14 cellular contexts compared by ENCODE assay signal in genomic region chr6:168301648-168302398, GRCh38. TPM values are rescaled to one million over a fixed set of nuclear protein-coding genes. Genes with fewer than 3 reads are reported as not detected.
A peak's percentile ranks its signal among the peaks of the same experiment; 100 is the strongest.
DNase-seq lines count a peak whose midpoint lies in the region; ATAC-seq, FAIRE-seq and TF ChIP-seq lines count a peak whose summit lies in the region.
"Had no signal": no experiment of that assay in that cellular context is flagged by ENCODE, and none has a peak within 500 bp of the region (broad histone marks: within the 10 kb centered on the region; RNA-seq: fewer than 3 reads in every experiment).

No MANE protein-coding gene starts in this region.

- POLR2A ChIA-PET in HEK293 (lab: Yijun Ruan, JAX): no interaction called here

- H3K27me3 Mint-ChIP-seq in stimulated activated naive B cell treated with anti-CD40 and anti-IgM and Interleukin-4, amounts not matched to agents 10 μg/mL and 1 μg/mL and 100 μg/mL, for 72 hours: peaks cover 5% of the 10 kb centered on the region in 2 donors
- H3K27me3 Mint-ChIP-seq in activated T-helper 2 cell treated with anti-CD3 and anti-CD28 coated beads, Interferon-gamma antibody, Interleukin-2, Interleukin-4, amounts not matched to agents 10 μg/mL and 5 μg/mL and 100 μg/mL, durations not matched to agents 14 hours and 24 hours and 36 hours (ENCODE audit: low read depth): peaks cover 2% of the 10 kb centered on the region

- DNase-seq in NCI-H510A treated with DMSO at 0.1 percent for 48 hours (lab: John Stamatoyannopoulos, UW) (peak; percentile 66), iPS-NIHi7 (ENCODE audit: extremely low spot score) (peak; percentile 47), renal cortical epithelial cell (ENCODE audit: low read depth) (peak; percentile 87), D721Med (ENCODE audit: insufficient read length, low spot score) (no peak)
- DNase-seq in stimulated activated naive B cell treated with anti-CD40 and anti-IgM and Interleukin-4, amounts not matched to agents 10 μg/mL and 1 μg/mL and 100 μg/mL, for 72 hours: no peak
- no peak for DNase-seq in activated T-helper 2 cell treated with anti-CD3 and anti-CD28 coated beads, Interferon-gamma antibody, Interleukin-2, Interleukin-4, amounts not matched to agents 10 μg/mL and 5 μg/mL and 100 μg/mL, durations not matched to agents 14 hours and 24 hours and 36 hours (ENCODE audit: low spot score)
- DNase-seq: CD4-positive, alpha-beta memory T cell; gastrocnemius medialis; NCI-H1694 had no signal

- H3K9me3 Mint-ChIP-seq in stimulated activated naive B cell treated with anti-CD40 and anti-IgM and Interleukin-4, amounts not matched to agents 10 μg/mL and 1 μg/mL and 100 μg/mL, for 72 hours: no peaks in the 10 kb centered on the region
- no peaks in the 10 kb centered on the region for H3K9me3 Mint-ChIP-seq in activated T-helper 2 cell treated with anti-CD3 and anti-CD28 coated beads, Interferon-gamma antibody, Interleukin-2, Interleukin-4, amounts not matched to agents 10 μg/mL and 5 μg/mL and 100 μg/mL, durations not matched to agents 14 hours and 24 hours and 36 hours
- H3K9me3 Mint-ChIP-seq: CD4-positive, alpha-beta memory T cell had no signal

- H3K4me3 Mint-ChIP-seq in stimulated activated naive B cell treated with anti-CD40 and anti-IgM and Interleukin-4, amounts not matched to agents 10 μg/mL and 1 μg/mL and 100 μg/mL, for 72 hours: no peak overlapping the region
- H3K4me3 Mint-ChIP-seq in activated T-helper 2 cell treated with anti-CD3 and anti-CD28 coated beads, Interferon-gamma antibody, Interleukin-2, Interleukin-4, amounts not matched to agents 10 μg/mL and 5 μg/mL and 100 μg/mL, durations not matched to agents 14 hours and 24 hours and 36 hours (ENCODE audit: low read depth): no peak overlapping the region
- H3K4me3 Mint-ChIP-seq: CD4-positive, alpha-beta memory T cell had no signal

- no peak overlapping the region for H3K27ac Mint-ChIP-seq in stimulated activated naive B cell treated with anti-CD40 and anti-IgM and Interleukin-4, amounts not matched to agents 10 μg/mL and 1 μg/mL and 100 μg/mL, for 72 hours
- H3K27ac Mint-ChIP-seq in activated T-helper 2 cell treated with anti-CD3 and anti-CD28 coated beads, Interferon-gamma antibody, Interleukin-2, Interleukin-4, amounts not matched to agents 10 μg/mL and 5 μg/mL and 100 μg/mL, durations not matched to agents 14 hours and 24 hours and 36 hours: no peak overlapping the region
- H3K27ac Mint-ChIP-seq: CD4-positive, alpha-beta memory T cell had no signal

- peaks cover 7% of the 10 kb centered on the region; the same call in 1 of the 2 replicates for H3K4me1 ChIP-seq in HEK293 (ENCODE audit: control insufficient read depth, insufficient read depth, low read length)
- H3K4me1 ChIP-seq: gastrocnemius medialis, suprapubic skin had no signal

- CTCF ChIA-PET in HEK293 (lab: Yijun Ruan, JAX): interaction anchor here (0.7 to 1.5 kb wide), 2 partner anchors 14 to 528 kb away, joined by 4 to 5 read pairs; no protein-coding TSS in a partner anchor

- no peaks in the 10 kb centered on the region for H3K4me1 Mint-ChIP-seq in stimulated activated naive B cell treated with anti-CD40 and anti-IgM and Interleukin-4, amounts not matched to agents 10 μg/mL and 1 μg/mL and 100 μg/mL, for 72 hours
- peaks cover 3% of the 10 kb centered on the region for H3K4me1 Mint-ChIP-seq in activated T-helper 2 cell treated with anti-CD3 and anti-CD28 coated beads, Interferon-gamma antibody, Interleukin-2, Interleukin-4, amounts not matched to agents 10 μg/mL and 5 μg/mL and 100 μg/mL, durations not matched to agents 14 hours and 24 hours and 36 hours (ENCODE audit: low read depth)
- H3K4me1 Mint-ChIP-seq: CD4-positive, alpha-beta memory T cell had no signal

- no peaks in the 10 kb centered on the region for H3K36me3 ChIP-seq in HEK293 (ENCODE audit: control insufficient read depth in 2 of 2, insufficient read depth in 1 of 2, low read length in 2 of 2)
- H3K36me3 ChIP-seq: gastrocnemius medialis, suprapubic skin had no signal

- H3K4me3 ChIP-seq in HEK293 (ENCODE audit: low read depth, low read length): no peak overlapping the region
- H3K4me3 ChIP-seq: gastrocnemius medialis, suprapubic skin had no signal

- no peak for FAIRE-seq in D721Med (lab: Jason Lieb, UNC)

- no peaks in the 10 kb centered on the region for H3K36me3 Mint-ChIP-seq in stimulated activated naive B cell treated with anti-CD40 and anti-IgM and Interleukin-4, amounts not matched to agents 10 μg/mL and 1 μg/mL and 100 μg/mL, for 72 hours
- no peaks in the 10 kb centered on the region for H3K36me3 Mint-ChIP-seq in activated T-helper 2 cell treated with anti-CD3 and anti-CD28 coated beads, Interferon-gamma antibody, Interleukin-2, Interleukin-4, amounts not matched to agents 10 μg/mL and 5 μg/mL and 100 μg/mL, durations not matched to agents 14 hours and 24 hours and 36 hours (ENCODE audit: low read depth)
- H3K36me3 Mint-ChIP-seq: CD4-positive, alpha-beta memory T cell had no signal

- no peak for ATAC-seq in stimulated activated naive B cell treated with anti-CD40 and anti-IgM and Interleukin-4, amounts not matched to agents 10 μg/mL and 1 μg/mL and 100 μg/mL, for 72 hours (replicated peaks)
- ATAC-seq: gastrocnemius medialis had no signal

- TF ChIP-seq CTCF in HEK293 (tag by site-specific recombination; IDR thresholded peaks at IDR 0.05) (no peak), D721Med (IDR thresholded peaks at IDR 0.05; ENCODE audit: insufficient read depth, missing control alignments) (no peak)

- intact Hi-C loops in activated T-helper 2 cell treated with anti-CD3 and anti-CD28 coated beads, Interferon-gamma antibody, Interleukin-2, Interleukin-4, amounts not matched to agents 10 μg/mL and 5 μg/mL and 100 μg/mL, durations not matched to agents 14 hours and 24 hours and 36 hours (cut with micrococcal nuclease): no loop called here

- no peak overlapping the region for H3K27ac ChIP-seq in HEK293 (ENCODE audit: extremely low read depth, low read depth, low read length)
- H3K27ac ChIP-seq: gastrocnemius medialis, suprapubic skin had no signal

- no peaks in the 10 kb centered on the region for H3K9me3 ChIP-seq in HEK293 (ENCODE audit: control insufficient read depth, insufficient read depth, low read depth, low read length)
- H3K9me3 ChIP-seq: gastrocnemius medialis, suprapubic skin had no signal

TF ChIP-seq in HEK293, 187 proteins besides CTCF, POLR2A, EP300 and RAD21 (continues in another document):
- TF ChIP-seq YY1 (tag by site-specific recombination; IDR thresholded peaks at IDR 0.05) (no peak), GFI1B (tag by site-specific recombination; IDR thresholded peaks at IDR 0.05) (no peak), ZIC2 (tag by site-specific recombination; IDR thresholded peaks at IDR 0.05) (peak; percentile 97), ZNF610 (tag by site-specific recombination; IDR thresholded peaks at IDR 0.05; ENCODE audit: borderline replicate concordance) (no peak), ZNF837 (tag by site-specific recombination; IDR thresholded peaks at IDR 0.05) (no peak), ZNF777 (tag by site-specific recombination; IDR thresholded peaks at IDR 0.05; ENCODE audit: borderline replicate concordance) (no peak), ZSCAN4 (tag by site-specific recombination; IDR thresholded peaks at IDR 0.05) (no peak), SP2 (tag by site-specific recombination; IDR thresholded peaks at IDR 0.05) (no peak), ZNF704 (tag by site-specific recombination; IDR thresholded peaks at IDR 0.05) (no peak), ZNF48 (tag by site-specific recombination; IDR thresholded peaks at IDR 0.05) (no peak), GLI4 (tag by site-specific recombination; IDR thresholded peaks at IDR 0.05) (no peak)

RNA-seq across cellular contexts. Expression of gene DACT2, which starts 17.8 kb away (rescaled TPM):
- 0.17 and 0.89 TPM in 2 replicates for total RNA-seq in renal cortical epithelial cell
- 0.80 and 0.87 TPM in 2 replicates for total RNA-seq in activated T-helper 2 cell treated with anti-CD3 and anti-CD28 coated beads, Interferon-gamma antibody, Interleukin-2, Interleukin-4, amounts not matched to agents 10 μg/mL and 5 μg/mL and 100 μg/mL, durations not matched to agents 14 hours and 24 hours and 36 hours
- total RNA-seq: CD4-positive, alpha-beta memory T cell; dermis microvascular lymphatic vessel endothelial cell; HT1080; lung microvascular endothelial cell had no signal

Comparison
In these comparisons a context has a peak if more than half of its experiments do, and no peak if none do; other contexts are left out.
1. DNase-seq: peak in NCI-H510A treated with DMSO at 0.1 percent for 48 hours (single experiment), iPS-NIHi7 (single experiment) and renal cortical epithelial cell (single experiment); none in stimulated activated naive B cell treated with anti-CD40 and anti-IgM and Interleukin-4, amounts not matched to agents 10 μg/mL and 1 μg/mL and 100 μg/mL, for 72 hours (single experiment), activated T-helper 2 cell treated with anti-CD3 and anti-CD28 coated beads, Interferon-gamma antibody, Interleukin-2, Interleukin-4, amounts not matched to agents 10 μg/mL and 5 μg/mL and 100 μg/mL, durations not matched to agents 14 hours and 24 hours and 36 hours (single experiment) and D721Med (single experiment).